ENCODE assay signal across 12 cellular contexts in genomic region chr9:37412431-37413151, GRCh38. TPM values are rescaled to one million over a fixed set of nuclear protein-coding genes. Genes with fewer than 3 reads are reported as not detected.
DNase-seq lines count a peak whose midpoint lies in the region; ATAC-seq and TF ChIP-seq lines count a peak whose summit lies in the region.
"Had no signal": no experiment of that assay in that cellular context is flagged by ENCODE, and none has a peak within 500 bp of the region (broad histone marks: within the 10 kb centered on the region; RNA-seq: fewer than 3 reads in every experiment).

No MANE protein-coding gene starts in this region.

- H3K27ac ChIP-seq in GM23338 (ENCODE audit: low read depth), result no peak overlapping the region
- H3K27ac ChIP-seq: C4-2B, right lobe of liver had no signal

- H3K27me3 Mint-ChIP-seq in GM23338 (ENCODE audit: insufficient read depth, low read depth, poor library complexity), result peaks cover 13% of the 10 kb centered on the region
- H3K27me3 Mint-ChIP-seq: activated naive CD4-positive, alpha-beta T cell treated with anti-CD3 and anti-CD28 coated beads, Interleukin-2, amount 50 U/mL, for 24 hours had no signal

- no peak overlapping the region for H3K4me3 Mint-ChIP-seq in GM23338
- H3K4me3 Mint-ChIP-seq: activated naive CD4-positive, alpha-beta T cell treated with anti-CD3 and anti-CD28 coated beads, Interleukin-2, amount 50 U/mL, for 24 hours had no signal

- no peaks in the 10 kb centered on the region for H3K9me3 ChIP-seq in adipocyte (ENCODE audit: control insufficient read depth, low read length)
- H3K9me3 ChIP-seq: right lobe of liver had no signal

- H3K27ac Mint-ChIP-seq in GM23338, result no peak overlapping the region

- no peak for TF ChIP-seq CTCF in GM23338 (conservative IDR thresholded peaks at IDR 0.05; ENCODE audit: low read depth in 2 of 2)

- no peaks in the 10 kb centered on the region for H3K9me3 Mint-ChIP-seq in GM23338
- H3K9me3 Mint-ChIP-seq: activated naive CD4-positive, alpha-beta T cell treated with anti-CD3 and anti-CD28 coated beads, Interleukin-2, amount 50 U/mL, for 24 hours had no signal

- H3K9ac ChIP-seq in adipocyte (ENCODE audit: low read length), result no peak overlapping the region

- H3K4me2 ChIP-seq in GM23338, result no peak overlapping the region

- H3K4me3 ChIP-seq in GM23338 (no peak overlapping the region), adipocyte (ENCODE audit: low read length) (no peak overlapping the region)
- H3K4me3 ChIP-seq: right lobe of liver had no signal

- peaks cover 20% of the 10 kb centered on the region for H3K4me1 ChIP-seq in GM23338 (ENCODE audit: insufficient read depth)
- H3K4me1 ChIP-seq in adipocyte (ENCODE audit: control insufficient read depth, insufficient read depth, low read length), result peaks cover 12% of the 10 kb centered on the region

- H3K27me3 ChIP-seq in GM23338 (ENCODE audit: insufficient read depth), result no peaks in the 10 kb centered on the region
- peaks cover 4% of the 10 kb centered on the region for H3K27me3 ChIP-seq in adipocyte (replicated peaks; ENCODE audit: control insufficient read depth, insufficient read depth, low read length)
- H3K27me3 ChIP-seq: right lobe of liver had no signal

- H4K20me1 ChIP-seq in GM23338 (replicated peaks; ENCODE audit: insufficient read depth), result no peaks in the 10 kb centered on the region

- no peaks in the 10 kb centered on the region; the same call in 2 of the 3 replicates for H3K36me3 Mint-ChIP-seq in GM23338 (ENCODE audit: low read depth)
- H3K36me3 Mint-ChIP-seq: activated naive CD4-positive, alpha-beta T cell treated with anti-CD3 and anti-CD28 coated beads, Interleukin-2, amount 50 U/mL, for 24 hours had no signal

- no peaks in the 10 kb centered on the region for H3K79me2 ChIP-seq in GM23338 (replicated peaks; ENCODE audit: insufficient read depth)

- peaks cover 4% of the 10 kb centered on the region; the same call in 1 of the 2 replicates for H3F3A ChIP-seq in GM23338 (replicated peaks; ENCODE audit: low read depth)

- H3K9me2 ChIP-seq in GM23338 (ENCODE audit: insufficient read depth), result 0 out of 2 replicates have a peak, but pooled peaks cover 3% of the 10 kb centered on the region

- H2AFZ ChIP-seq in GM23338, result peak overlapping the region; percentile 18; the same call in 1 of the 2 replicates

- no peak for ATAC-seq in GM23338
- no peak for ATAC-seq in HG03342 (IDR thresholded peaks at IDR 0.05; ENCODE audit: unreplicated experiment)
- no peak for ATAC-seq in GM18519 (IDR thresholded peaks at IDR 0.05; ENCODE audit: low FRiP score, unreplicated experiment)

- H3K36me3 ChIP-seq in GM23338 (ENCODE audit: insufficient read depth), result no peaks in the 10 kb centered on the region
- H3K36me3 ChIP-seq in adipocyte (ENCODE audit: control insufficient read depth, insufficient read depth, low read length, severe bottlenecking), result no peaks in the 10 kb centered on the region
- H3K36me3 ChIP-seq: right lobe of liver had no signal

- H3K4me1 Mint-ChIP-seq in GM23338, result peaks cover 36% of the 10 kb centered on the region

- DNase-seq in A172 (ENCODE audit: low spot score), result peak; percentile 66
- no peak for DNase-seq in GM23338 (ENCODE audit: low spot score)
- DNase-seq in adipocyte (ENCODE audit: low read depth), result peak; percentile 95
- peak; percentile 56 for DNase-seq in iris pigment epithelial cell (ENCODE audit: low read depth)
- no peak for DNase-seq in cerebellar nuclear complex (lab: John Stamatoyannopoulos, UW)
- DNase-seq in NCI-H446 (lab: John Stamatoyannopoulos, UW), result no peak
- DNase-seq: activated CD4-positive, alpha-beta T cell treated with anti-CD3 and anti-CD28 coated beads for 1 hour; right lobe of liver had no signal

TF ChIP-seq in GM23338, 12 proteins besides CTCF, POLR2A, EP300 and RAD21 (continues in another document):
- TF ChIP-seq POLR2AphosphoS5 (IDR thresholded peaks at IDR 0.05; ENCODE audit: low read depth) (no peak), EZH2phosphoT487 (IDR thresholded peaks at IDR 0.05; ENCODE audit: unreplicated experiment) (no peak), ZNF462 (CRISPR knock-in tag; IDR thresholded peaks at IDR 0.05) (no peak)

RNA-seq across cellular contexts. Expression of gene GRHPR, which starts 9.9 kb away (rescaled TPM):
- 127 and 165 TPM in 2 replicates for total RNA-seq in A172 (2014; rRNA removed; shearing (Covaris generic))
- 120 and 128 TPM in 2 replicates for total RNA-seq in GM23338 (2014; rRNA removed; shearing (Covaris generic))
- 62.4 and 69.0 TPM in 2 replicates for polyA plus RNA-seq in GM23338 (2016; fragmentation: Nextera tagmentation; extraction: Ambion mirVana)

RNA-seq across cellular contexts. Expression of gene ZBTB5, which starts 52.7 kb away (rescaled TPM):
- 8.9 and 9.7 TPM in 2 replicates for total RNA-seq in A172 (2014; rRNA removed; shearing (Covaris generic))
- total RNA-seq in GM23338 (2014; rRNA removed; shearing (Covaris generic)), result 19.5 and 20.3 TPM in 2 replicates
- polyA plus RNA-seq in GM23338 (2016; fragmentation: Nextera tagmentation; extraction: Ambion mirVana), result 2.5 and 2.8 TPM in 2 replicates

Comparison
In these comparisons a context has a peak if more than half of its experiments do, and no peak if none do; other contexts are left out.
1. DNase-seq: peak in A172 (single experiment), adipocyte (single experiment) and iris pigment epithelial cell (single experiment); none in GM23338 (single experiment), cerebellar nuclear complex (0 of 2) and NCI-H446 (0 of 2).